In the genomic region with DNA sequence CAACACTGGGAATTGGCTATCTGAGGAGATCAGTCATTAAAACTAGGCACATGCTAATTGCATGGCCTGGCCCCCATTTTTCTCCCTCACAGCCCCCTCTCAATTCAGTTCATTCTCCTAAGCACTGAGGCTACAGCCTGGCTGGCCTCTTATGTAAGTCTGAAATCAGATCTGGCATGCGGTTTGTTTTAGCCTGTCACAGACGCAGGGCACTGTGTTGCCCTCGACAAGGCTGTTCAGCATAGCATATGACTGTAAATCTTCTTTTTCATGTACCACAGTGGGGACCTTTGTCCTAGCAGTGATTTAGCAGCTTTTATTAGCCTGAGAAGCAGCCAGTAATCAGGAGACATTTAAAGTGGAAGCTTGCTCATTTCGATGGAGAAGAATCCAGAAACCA, we compare ENCODE assay signal across 16 cellular contexts. TPM values are rescaled to one million over a fixed set of nuclear protein-coding genes. Genes with fewer than 3 reads are reported as not detected.
DNase-seq lines count a peak whose midpoint lies in the region; TF ChIP-seq lines count a peak whose summit lies in the region.
"Had no signal": no experiment of that assay in that cellular context is flagged by ENCODE, and none has a peak within 500 bp of the region (broad histone marks: within the 10 kb centered on the region; RNA-seq: fewer than 3 reads in every experiment).

No MANE protein-coding gene starts in this region.

- no peaks in the 10 kb centered on the region for H3K79me2 ChIP-seq in MM.1S (ENCODE audit: low read length)

- no peak overlapping the region for H2BK5ac ChIP-seq in neuronal stem cell (ENCODE audit: low read length)

- H2BK12ac ChIP-seq in neuronal stem cell (ENCODE audit: low read length): no peak overlapping the region

- peaks cover 0 to 2% of the 10 kb centered on the region in 2 donors for H3K4me1 ChIP-seq in neuronal stem cell (ENCODE audit: control insufficient read depth in 2 of 2, insufficient read depth in 1 of 2, low read depth in 1 of 2, low read length in 2 of 2)
- no peaks in the 10 kb centered on the region for H3K4me1 ChIP-seq in MM.1S (ENCODE audit: low read length)
- H3K4me1 ChIP-seq: testis had no signal

- DNase-seq in NCI-H2107 (lab: John Stamatoyannopoulos, UW): peak; percentile 8
- DNase-seq in astrocyte of the hippocampus (ENCODE audit: low read depth, low spot score): peak; percentile 39
- peak; percentile 54 for DNase-seq in islet precursor cell
- DNase-seq in substantia nigra (lab: John Stamatoyannopoulos, UW): peak in 20 of 49 donors; percentile 0 to 41 (median 22)
- no peak for DNase-seq in neuronal stem cell (ENCODE audit: low spot score)
- DNase-seq in MM.1S: no peak
- no peak for DNase-seq in HCEC 1CT
- DNase-seq: activated CD4-positive, alpha-beta T cell treated with anti-CD3 and anti-CD28 coated beads, Interleukin-2, amount 10 ng/mL, durations not matched to agents 24 days and 14 days; central memory CD4-positive, alpha-beta T cell; effector memory CD8-positive, alpha-beta T cell; naive thymus-derived CD4-positive, alpha-beta T cell; NCI-H1417 treated with DMSO at 0.1 percent for 48 hours; testis had no signal

- no peaks in the 10 kb centered on the region for H3K9me2 ChIP-seq in MM.1S (replicated peaks; ENCODE audit: insufficient read depth, low read length)

- no CpG with 5 or more reads among the region's 4 CpGs for WGBS in neuronal stem cell (ENCODE audit: extremely low coverage in 2 of 2, insufficient read length in 2 of 2, insufficient replicate concordance in 1 of 2), 2 donors

- no peak overlapping the region for H3K18ac ChIP-seq in neuronal stem cell (ENCODE audit: low read length)

- no peak overlapping the region for H2BK15ac ChIP-seq in neuronal stem cell (ENCODE audit: low read length)

- H3K27ac ChIP-seq in substantia nigra (ENCODE audit: low read depth, low read length, poor library complexity, severe bottlenecking) (peak overlapping the region; percentile 46), neuronal stem cell (replicated peaks; ENCODE audit: low read length) (no peak overlapping the region), MM.1S (ENCODE audit: low read length) (no peak overlapping the region)
- H3K27ac ChIP-seq: SK-N-MC, testis had no signal

- H3K79me1 ChIP-seq in neuronal stem cell (ENCODE audit: low read depth, low read length): no peaks in the 10 kb centered on the region

- H3K9me3 ChIP-seq in neuronal stem cell (replicated peaks in 1 of 2; ENCODE audit: control insufficient read depth in 2 of 2, insufficient read depth in 1 of 2, low read depth in 1 of 2, low read length in 2 of 2) (no peaks in the 10 kb centered on the region), MM.1S (replicated peaks; ENCODE audit: insufficient read depth, low read length) (no peaks in the 10 kb centered on the region)
- H3K9me3 ChIP-seq: testis had no signal

- H3K9ac ChIP-seq in neuronal stem cell (ENCODE audit: low read depth, low read length, poor library complexity) (no peak overlapping the region), MM.1S (ENCODE audit: low read length) (no peak overlapping the region)

- no peak overlapping the region for H2BK120ac ChIP-seq in neuronal stem cell (ENCODE audit: low read depth, low read length)

- H3K36me3 ChIP-seq in neuronal stem cell (replicated peaks in 1 of 2; ENCODE audit: control insufficient read depth in 2 of 2, insufficient read depth in 2 of 2, low read length in 2 of 2) (no peaks in the 10 kb centered on the region), MM.1S (replicated peaks; ENCODE audit: insufficient read depth, low read length) (no peaks in the 10 kb centered on the region)

- H3K4me3 ChIP-seq in neuronal stem cell (ENCODE audit: low read length in 2 of 2) (no peak overlapping the region), MM.1S (ENCODE audit: low read length) (no peak overlapping the region)
- H3K4me3 ChIP-seq: GM23338, lung, SK-N-MC, testis had no signal

- no peaks in the 10 kb centered on the region for H4K20me1 ChIP-seq in MM.1S (ENCODE audit: insufficient read depth, low read length)

- no peak overlapping the region for H4K8ac ChIP-seq in neuronal stem cell (ENCODE audit: low read depth, low read length)

- H3K27me3 ChIP-seq in neuronal stem cell (ENCODE audit: control insufficient read depth in 3 of 3, insufficient read depth in 3 of 3, low read depth in 1 of 3, low read length in 3 of 3) (no peaks in the 10 kb centered on the region), MM.1S (replicated peaks; ENCODE audit: insufficient read depth, low read length) (no peaks in the 10 kb centered on the region)
- H3K27me3 ChIP-seq: testis had no signal

- no peak overlapping the region for H2AK5ac ChIP-seq in neuronal stem cell (ENCODE audit: low read depth, low read length)

- H3K4me2 ChIP-seq in neuronal stem cell (ENCODE audit: insufficient read depth, low read length, poor library complexity, severe bottlenecking): no peak overlapping the region
- no peak overlapping the region for H3K4me2 ChIP-seq in MM.1S (ENCODE audit: low read depth, low read length)
- H3K4me2 ChIP-seq: GM23338 had no signal

- H3F3A ChIP-seq in MM.1S (ENCODE audit: insufficient read depth, low read length): no peaks in the 10 kb centered on the region

- no peak overlapping the region for H3K4ac ChIP-seq in neuronal stem cell (ENCODE audit: low read length)

- no peak for TF ChIP-seq CTCF in MM.1S (IDR thresholded peaks at IDR 0.05; ENCODE audit: low read length)

- no peak overlapping the region for H3K23ac ChIP-seq in neuronal stem cell (ENCODE audit: low read depth, low read length, poor library complexity)

- no peak overlapping the region for H4K91ac ChIP-seq in neuronal stem cell (ENCODE audit: low read depth, low read length, poor library complexity)

- H3K14ac ChIP-seq in neuronal stem cell (ENCODE audit: low read length): no peak overlapping the region

- H2AFZ ChIP-seq in neuronal stem cell (ENCODE audit: low read length) (no peak overlapping the region), MM.1S (ENCODE audit: low read length) (no peak overlapping the region)
- H2AFZ ChIP-seq: GM23338 had no signal

RNA-seq across cellular contexts. Expression of a gene that starts 57.9 kb away (rescaled TPM):
- polyA plus RNA-seq in neuronal stem cell (2013, experiment 1 of 2): 1.4 TPM
- 1.5 TPM for polyA plus RNA-seq in neuronal stem cell (2013, experiment 2 of 2)
- polyA plus RNA-seq: naive thymus-derived CD4-positive, alpha-beta T cell had no signal

Comparison
In these comparisons a context has a peak if more than half of its experiments do, and no peak if none do; other contexts are left out.
1. DNase-seq: peak in NCI-H2107 (single experiment), astrocyte of the hippocampus (single experiment) and islet precursor cell (single experiment); none in neuronal stem cell (single experiment), MM.1S (single experiment) and HCEC 1CT (single experiment).